Comparison of ENCODE assay signal across 16 cellular contexts in genomic region chr12:32887058-32887457, GRCh38. TPM values are rescaled to one million over a fixed set of nuclear protein-coding genes. Genes with fewer than 3 reads are reported as not detected.
DNase-seq lines count a peak whose midpoint lies in the region; ATAC-seq, FAIRE-seq and TF ChIP-seq lines count a peak whose summit lies in the region.
"Had no signal": no experiment of that assay in that cellular context is flagged by ENCODE, and none has a peak within 500 bp of the region (broad histone marks: within the 10 kb centered on the region; RNA-seq: fewer than 3 reads in every experiment).

No MANE protein-coding gene starts in this region.

- peak; percentile 45 for ATAC-seq in left ventricle myocardium superior
- ATAC-seq in HG02981 (IDR thresholded peaks at IDR 0.05; ENCODE audit: unreplicated experiment) = no peak
- ATAC-seq: A549; CD8-positive, alpha-beta T cell; GM23338 had no signal

- no peaks in the 10 kb centered on the region for H3K9me3 Mint-ChIP-seq in progenitor cell of endocrine pancreas (ENCODE audit: low read depth)
- H3K9me3 Mint-ChIP-seq: CD8-positive, alpha-beta T cell; GM23338 had no signal

- peaks cover 10% of the 10 kb centered on the region for H3K36me3 Mint-ChIP-seq in progenitor cell of endocrine pancreas (ENCODE audit: insufficient read depth)
- H3K36me3 Mint-ChIP-seq: CD14-positive monocyte; CD8-positive, alpha-beta T cell had no signal

- H3K79me2 ChIP-seq in KMS-11 (ENCODE audit: insufficient read depth, low read depth) (peaks cover 60% of the 10 kb centered on the region), H1 (ENCODE audit: control insufficient read depth in 1 of 2, insufficient read depth in 2 of 2, low read length in 2 of 2) (peaks cover 0 to 28% of the 10 kb centered on the region in 2 experiments; a peak in 3 of 4 replicates)

- H2BK12ac ChIP-seq in H1 (ENCODE audit: low read depth, low read length) = no peak overlapping the region

- no peak overlapping the region for H2AFZ ChIP-seq in KMS-11 (ENCODE audit: low read depth)
- H2AFZ ChIP-seq in H1 (ENCODE audit: low read length) = no peak overlapping the region
- H2AFZ ChIP-seq: GM23338 had no signal

- H3K4me3 Mint-ChIP-seq in progenitor cell of endocrine pancreas (ENCODE audit: low read depth) = no peak overlapping the region
- H3K4me3 Mint-ChIP-seq: CD14-positive monocyte; CD8-positive, alpha-beta T cell; GM23338 had no signal

- whole genome bisulfite sequencing in H1 (ENCODE audit: extremely low coverage in 1 of 2, insufficient coverage in 1 of 2, insufficient read length in 1 of 2, insufficient replicate concordance in 2 of 2, low coverage in 1 of 2, low lambda C conversion rate in 2 of 2, missing lambda C conversion rate in 1 of 2), 2 experiments = 88% methylated on average over 3 of the region's 3 CpGs; no CpG with 5 or more reads in 1 of the 2 experiments

- H2BK15ac ChIP-seq in H1 (ENCODE audit: low read length) = no peak overlapping the region

- no peak overlapping the region for H3K4ac ChIP-seq in H1 (replicated peaks; ENCODE audit: insufficient read length, low read depth, low read length)

- H2BK120ac ChIP-seq in H1 (replicated peaks; ENCODE audit: low read depth, low read length) = no peak overlapping the region

- no peak overlapping the region for H3K14ac ChIP-seq in H1 (ENCODE audit: insufficient read length)

- TF ChIP-seq CTCF in KMS-11 (conservative IDR thresholded peaks at IDR 0.05; ENCODE audit: low read depth, low read length) (no peak), H1 (IDR thresholded peaks at IDR 0.05; ENCODE audit: control extremely low read depth in 1 of 3, insufficient read depth in 1 of 3, low read depth in 1 of 3, low read length in 3 of 3) (no peak), progenitor cell of endocrine pancreas (IDR thresholded peaks at IDR 0.05; ENCODE audit: unreplicated experiment) (no peak)

- H2BK20ac ChIP-seq in H1 (ENCODE audit: low read length) = no peak overlapping the region

- no peak overlapping the region for H2BK5ac ChIP-seq in H1 (ENCODE audit: low read depth, low read length)

- no peak for DNase-seq in H1 (ENCODE audit: low read depth in 1 of 2, low spot score in 2 of 2)
- DNase-seq in left ventricle myocardium superior = no peak
- no peak for DNase-seq in progenitor cell of endocrine pancreas (ENCODE audit: low spot score, unreplicated experiment)
- DNase-seq in activated naive CD4-positive, alpha-beta T cell (lab: John Stamatoyannopoulos, UW) = no peak
- DNase-seq in NCI-H1694 (lab: John Stamatoyannopoulos, UW) = no peak
- DNase-seq: CD8-positive, alpha-beta T cell; COR-L47; DND-41; GDM1 had no signal

- no peak overlapping the region for H3K9ac ChIP-seq in KMS-11
- H3K9ac ChIP-seq in H1 (replicated peaks in 1 of 4; ENCODE audit: extremely low read depth in 1 of 4, low read depth in 3 of 4, low read length in 3 of 4) = no peak overlapping the region

- no peaks in the 10 kb centered on the region; the same call in 1 of the 2 replicates for H3K23me2 ChIP-seq in H1 (ENCODE audit: low read depth, low read length)

- H4K20me1 ChIP-seq in KMS-11 (ENCODE audit: insufficient read depth) (no peaks in the 10 kb centered on the region), H1 (replicated peaks in 1 of 2; ENCODE audit: control insufficient read depth in 1 of 2, insufficient read depth in 2 of 2, low read length in 2 of 2) (no peaks in the 10 kb centered on the region)

- H4K91ac ChIP-seq in H1 (replicated peaks; ENCODE audit: insufficient read length, low read length) = no peak overlapping the region

- peak overlapping the region; percentile 52 for H3K27ac Mint-ChIP-seq in progenitor cell of endocrine pancreas
- H3K27ac Mint-ChIP-seq: CD14-positive monocyte; CD8-positive, alpha-beta T cell; GM23338 had no signal

- H3K36me3 ChIP-seq in KMS-11 (ENCODE audit: insufficient read depth) = no peaks in the 10 kb centered on the region
- H3K36me3 ChIP-seq in H1 (ENCODE audit: control insufficient read depth in 2 of 4, insufficient read depth in 4 of 4, low read length in 3 of 4) = no peaks in the 10 kb centered on the region; a peak in 1 of 8 replicates
- H3K36me3 ChIP-seq: HAP-1 had no signal

- H3K27me3 ChIP-seq in KMS-11 (ENCODE audit: insufficient read depth, low read depth) = no peaks in the 10 kb centered on the region
- no peaks in the 10 kb centered on the region for H3K27me3 ChIP-seq in H1 (replicated peaks in 1 of 4; ENCODE audit: control insufficient read depth in 3 of 4, extremely low read depth in 1 of 4, insufficient read depth in 3 of 4, low read length in 3 of 4)

- no peak overlapping the region for H3K4me3 ChIP-seq in KMS-11 (IDR thresholded peaks at IDR 0.05; ENCODE audit: insufficient read depth, low read depth, low read length)
- H3K4me3 ChIP-seq in H1 (ENCODE audit: extremely low read depth in 1 of 4, insufficient read depth in 2 of 4, low read depth in 3 of 4, low read length in 4 of 4) = no peak overlapping the region
- H3K4me3 ChIP-seq: A549, HAP-1 had no signal

- no peak overlapping the region for H3K23ac ChIP-seq in H1 (ENCODE audit: insufficient read length)

- intact Hi-C loops in left ventricle myocardium superior (cut with micrococcal nuclease) = no loop called here

- peak overlapping the region; percentile 81; the same call in 1 of the 2 replicates for H3K4me2 ChIP-seq in KMS-11
- no peak overlapping the region for H3K4me2 ChIP-seq in H1 (ENCODE audit: insufficient read depth in 1 of 2, low read depth in 2 of 2, low read length in 2 of 2)
- H3K4me2 ChIP-seq: A549 had no signal

- CTCF ChIA-PET in H1 (lab: Charles Lee; ENCODE audit: partially characterized antibody) = no interaction called here

- H4K8ac ChIP-seq in H1 (ENCODE audit: extremely low read depth, insufficient read depth, low read length) = no peak overlapping the region; the same call in 1 of the 2 replicates

- 0 out of 2 replicates have a peak overlapping the region, but pooled peaks have one; percentile 76 for H2AK5ac ChIP-seq in H1 (ENCODE audit: low read depth, low read length)

- no peak overlapping the region for H3K18ac ChIP-seq in H1 (ENCODE audit: extremely low read depth, low read length)

- H3K56ac ChIP-seq in H1 (replicated peaks; ENCODE audit: insufficient read length, low read depth, low read length) = no peak overlapping the region

- TF ChIP-seq POLR2A in H1 (IDR thresholded peaks at IDR 0.05; ENCODE audit: control extremely low read depth in 1 of 2, low read depth in 2 of 2, low read length in 2 of 2) = no peak

- 0 out of 2 replicates have a peak, but pooled peaks cover 2% of the 10 kb centered on the region for H3K79me1 ChIP-seq in H1 (ENCODE audit: low read depth, low read length)

- H3K4me1 ChIP-seq in KMS-11 (ENCODE audit: low read depth, poor library complexity, severe bottlenecking) (peaks cover 91% of the 10 kb centered on the region), H1 (replicated peaks in 1 of 4; ENCODE audit: control insufficient read depth in 3 of 4, insufficient read depth in 4 of 4, low read length in 3 of 4) (peaks cover 3 to 11% (median 6%) of the 10 kb centered on the region in 4 experiments; a peak in 6 of 7 replicates)

- POLR2A ChIA-PET in H1 (lab: Charles Lee; ENCODE audit: partially characterized antibody) = interaction anchor here (0.7 to 2.8 kb wide), 3 partner anchors 9 to 42 kb away, joined by 3 to 9 read pairs (median 3); partner anchors contain the start of gene PKP2

- H3K4me1 Mint-ChIP-seq in progenitor cell of endocrine pancreas (ENCODE audit: low read depth) = peaks cover 49% of the 10 kb centered on the region

- no peaks in the 10 kb centered on the region for H3K9me3 ChIP-seq in H1 (ENCODE audit: insufficient read depth in 2 of 2, low read depth in 1 of 2, low read length in 1 of 2)
- H3K9me3 ChIP-seq: A549, HAP-1 had no signal

- no peaks in the 10 kb centered on the region for H3K27me3 Mint-ChIP-seq in progenitor cell of endocrine pancreas

- H4K5ac ChIP-seq in H1 (ENCODE audit: insufficient read length, low read depth, low read length) = no peak overlapping the region

- TF ChIP-seq EP300 in H1 (IDR thresholded peaks at IDR 0.05; ENCODE audit: borderline replicate concordance in 1 of 2, low read depth in 2 of 2, low read length in 2 of 2) = no peak

- FAIRE-seq in H1 (lab: Jason Lieb, UNC) = no peak
- FAIRE-seq: A549, GM12892 had no signal

- no peak for TF ChIP-seq RAD21 in H1 (IDR thresholded peaks at IDR 0.05 in 1 of 2, conservative IDR thresholded peaks at IDR 0.05 in 1 of 2; ENCODE audit: low read depth in 2 of 2, low read length in 2 of 2)

- H3K27ac ChIP-seq in KMS-11 (peak overlapping the region; percentile 55; the same call in 1 of the 2 replicates), H1 (ENCODE audit: low read depth, low read length) (no peak overlapping the region)
- H3K27ac ChIP-seq: A549 had no signal

TF ChIP-seq in H1, 55 proteins besides CTCF, POLR2A, EP300 and RAD21:
- no peak for TF ChIP-seq GTF2F1 (IDR thresholded peaks at IDR 0.05; ENCODE audit: borderline replicate concordance, low read depth, low read length)
- no peak for TF ChIP-seq RNF2 (IDR thresholded peaks at IDR 0.05; ENCODE audit: borderline replicate concordance, low read depth, low read length, missing control alignments, poor library complexity, severe bottlenecking)
- TF ChIP-seq RFX5 (IDR thresholded peaks at IDR 0.05; ENCODE audit: borderline replicate concordance, low read depth, low read length) = no peak
- no peak for TF ChIP-seq SIRT6 (IDR thresholded peaks at IDR 0.05; ENCODE audit: low read length)

RNA-seq across cellular contexts. Expression of gene PKP2, which starts 9.5 kb away (rescaled TPM):
- total RNA-seq in H1 (2021; fragmentation: NEBNext Ultra II Directional; extraction: Animal tissue kit (Norgen Biotek cat#: 25700)) = 44.2 and 44.8 TPM in 2 replicates
- 9.6 and 13.0 TPM in 2 replicates for polyA plus RNA-seq in H1 (2011; rRNA removed)
- 16.8 TPM for polyA plus RNA-seq in H1 (2011; cell fraction: cytosol; rRNA removed)
- 25.5 TPM for polyA plus RNA-seq in H1 (2011; cell fraction: nucleus; rRNA removed)
- polyA plus RNA-seq in H1 (2012, experiment 1 of 2) = 12.2 to 25.4 TPM (median 16.6 TPM) in 4 replicates
- 2.3 TPM for polyA plus RNA-seq in H1 (2012, experiment 2 of 2)
- polyA plus RNA-seq in H1 (2013, experiment 1 of 2) = 27.4 TPM
- 27.2 TPM for polyA plus RNA-seq in H1 (2013, experiment 2 of 2)
- 29.8 and 30.6 TPM in 2 replicates for polyA minus RNA-seq in H1 (2011; rRNA and poly(A)+ RNA removed)
- polyA minus RNA-seq in H1 (2011; cell fraction: cytosol; rRNA and poly(A)+ RNA removed) = 20.7 TPM
- 55.5 TPM for polyA minus RNA-seq in H1 (2011; cell fraction: nucleus; rRNA and poly(A)+ RNA removed)
- 423 TPM for total RNA-seq in left ventricle myocardium superior
- 102 and 103 TPM in 2 replicates for total RNA-seq in progenitor cell of endocrine pancreas
- total RNA-seq: CD8-positive, alpha-beta T cell had no signal
